1 cellular context compared by ENCODE assay signal in the genomic region with DNA sequence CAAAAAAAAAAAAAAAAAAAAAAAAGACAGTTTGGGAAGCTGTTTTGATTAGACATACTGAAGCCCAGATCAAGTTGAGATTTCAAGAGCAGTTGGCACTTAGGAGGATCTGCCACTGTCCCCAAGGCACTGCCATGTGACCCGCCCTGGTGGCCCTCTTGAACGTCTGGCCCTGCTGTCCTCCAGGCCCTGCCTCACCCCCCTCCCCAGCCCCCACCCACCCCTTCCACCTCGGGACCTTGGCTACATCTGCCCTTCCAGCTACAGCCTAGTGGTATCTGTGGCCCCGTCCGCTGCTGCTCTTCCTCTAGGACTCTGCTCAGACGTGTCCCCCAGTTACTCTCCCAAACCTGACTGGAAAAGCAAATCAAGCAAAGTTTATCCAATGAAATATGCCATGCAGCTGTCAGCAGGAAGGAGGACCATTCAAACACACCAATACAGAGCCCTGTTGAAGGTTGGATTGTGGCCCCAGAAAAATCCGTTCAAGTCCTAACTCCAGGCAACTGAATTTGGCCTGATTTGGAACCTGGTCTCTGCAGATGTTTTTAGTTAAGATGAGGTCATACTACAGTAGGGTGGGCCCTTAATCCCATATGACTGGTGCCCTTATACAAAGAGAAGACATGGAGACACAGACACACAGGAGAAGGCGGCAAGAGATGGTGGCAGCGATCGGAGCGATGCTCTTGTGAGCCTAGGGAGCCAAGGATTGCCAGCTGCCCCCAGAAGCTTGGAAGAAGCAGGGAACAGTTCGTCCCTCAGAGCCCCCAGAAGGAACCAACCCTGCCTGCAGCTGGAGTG.
TF ChIP-seq lines count a peak whose summit lies in the region.

No MANE protein-coding gene starts in this region.

TF ChIP-seq in GM23338, 12 proteins besides CTCF, POLR2A, EP300 and RAD21 (continued from another document):
- TF ChIP-seq, protein P1, sequence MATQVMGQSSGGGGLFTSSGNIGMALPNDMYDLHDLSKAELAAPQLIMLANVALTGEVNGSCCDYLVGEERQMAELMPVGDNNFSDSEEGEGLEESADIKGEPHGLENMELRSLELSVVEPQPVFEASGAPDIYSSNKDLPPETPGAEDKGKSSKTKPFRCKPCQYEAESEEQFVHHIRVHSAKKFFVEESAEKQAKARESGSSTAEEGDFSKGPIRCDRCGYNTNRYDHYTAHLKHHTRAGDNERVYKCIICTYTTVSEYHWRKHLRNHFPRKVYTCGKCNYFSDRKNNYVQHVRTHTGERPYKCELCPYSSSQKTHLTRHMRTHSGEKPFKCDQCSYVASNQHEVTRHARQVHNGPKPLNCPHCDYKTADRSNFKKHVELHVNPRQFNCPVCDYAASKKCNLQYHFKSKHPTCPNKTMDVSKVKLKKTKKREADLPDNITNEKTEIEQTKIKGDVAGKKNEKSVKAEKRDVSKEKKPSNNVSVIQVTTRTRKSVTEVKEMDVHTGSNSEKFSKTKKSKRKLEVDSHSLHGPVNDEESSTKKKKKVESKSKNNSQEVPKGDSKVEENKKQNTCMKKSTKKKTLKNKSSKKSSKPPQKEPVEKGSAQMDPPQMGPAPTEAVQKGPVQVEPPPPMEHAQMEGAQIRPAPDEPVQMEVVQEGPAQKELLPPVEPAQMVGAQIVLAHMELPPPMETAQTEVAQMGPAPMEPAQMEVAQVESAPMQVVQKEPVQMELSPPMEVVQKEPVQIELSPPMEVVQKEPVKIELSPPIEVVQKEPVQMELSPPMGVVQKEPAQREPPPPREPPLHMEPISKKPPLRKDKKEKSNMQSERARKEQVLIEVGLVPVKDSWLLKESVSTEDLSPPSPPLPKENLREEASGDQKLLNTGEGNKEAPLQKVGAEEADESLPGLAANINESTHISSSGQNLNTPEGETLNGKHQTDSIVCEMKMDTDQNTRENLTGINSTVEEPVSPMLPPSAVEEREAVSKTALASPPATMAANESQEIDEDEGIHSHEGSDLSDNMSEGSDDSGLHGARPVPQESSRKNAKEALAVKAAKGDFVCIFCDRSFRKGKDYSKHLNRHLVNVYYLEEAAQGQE (IDR thresholded peaks at IDR 0.05; ENCODE audit: unreplicated experiment), result no peak
- TF ChIP-seq ZNF114 (CRISPR knock-in tag; IDR thresholded peaks at IDR 0.05) (no peak), EZH2 (IDR thresholded peaks at IDR 0.05; ENCODE audit: low read depth, unreplicated experiment) (no peak)
